8 cellular contexts compared by ENCODE assay signal in genomic region chr10:28677889-28678686, GRCh38. TPM values are rescaled to one million over a fixed set of nuclear protein-coding genes. Genes with fewer than 3 reads are reported as not detected.
DNase-seq lines count a peak whose midpoint lies in the region; ATAC-seq, FAIRE-seq and TF ChIP-seq lines count a peak whose summit lies in the region.

No MANE protein-coding gene starts in this region.

- DNase-seq in A549 (ENCODE audit: low read depth in 1 of 2, low spot score in 1 of 2) (no peak), RPMI8226 (peak; percentile 38), body of pancreas (peak; percentile 12 to 34 (median 26)), iris pigment epithelial cell (ENCODE audit: low read depth) (peak; percentile 41), smooth muscle cell (lab: John Stamatoyannopoulos, UW; ENCODE audit: unreplicated experiment) (no peak), NCI-H1694 treated with DMSO at 0.1 percent for 48 hours (lab: John Stamatoyannopoulos, UW) (no peak), A172 (ENCODE audit: low spot score) (no peak)

- peak overlapping the region; percentile 99 for H3K4me3 ChIP-seq in A549
- peak overlapping the region; percentile 37 to 49 for H3K4me3 ChIP-seq in body of pancreas
- H3K4me3 ChIP-seq in smooth muscle cell: peak overlapping the region; percentile 87

- H3K36me3 ChIP-seq in body of pancreas (replicated peaks in 1 of 2; ENCODE audit: insufficient read depth in 1 of 2, low read depth in 2 of 2) (no peaks in the 10 kb centered on the region), smooth muscle cell (ENCODE audit: low read depth) (no peaks in the 10 kb centered on the region)

- peak overlapping the region; percentile 95 for H3K4me2 ChIP-seq in A549
- H3K4me2 ChIP-seq in smooth muscle cell: peak overlapping the region; percentile 98

- peaks cover 0 to 4% of the 10 kb centered on the region in 2 donors for H3K27me3 ChIP-seq in body of pancreas
- no peaks in the 10 kb centered on the region for H3K27me3 ChIP-seq in smooth muscle cell (ENCODE audit: low read depth)

- no peak for FAIRE-seq in A549 (lab: Jason Lieb, UNC)

- CTCF ChIA-PET in A549 (lab: Yijun Ruan, JAX): interaction anchor here (0.6 to 4.4 kb wide), 29 partner anchors 8 to 646 kb away, joined by 3 to 42 read pairs (median 3); no protein-coding TSS in a partner anchor

- peak; percentile 17 to 20; a peak in 5 of 6 replicates for ATAC-seq in A549
- peak; percentile 4 for ATAC-seq in GM21526 (IDR thresholded peaks at IDR 0.05; ENCODE audit: low FRiP score, unreplicated experiment)
- no peak for ATAC-seq in body of pancreas

- H3K9ac ChIP-seq in smooth muscle cell (ENCODE audit: low read depth): peak overlapping the region; percentile 88

- no peak for TF ChIP-seq EP300 in A549 (IDR thresholded peaks at IDR 0.05)

- POLR2A ChIA-PET in A549 (lab: Yijun Ruan, JAX): interaction anchor here (0.6 to 1.8 kb wide), 14 partner anchors 9 to 627 kb away, joined by 3 to 8 read pairs (median 3); no protein-coding TSS in a partner anchor

- H3K9me3 ChIP-seq in A549: no peaks in the 10 kb centered on the region
- H3K9me3 ChIP-seq in body of pancreas: no peaks in the 10 kb centered on the region
- no peaks in the 10 kb centered on the region for H3K9me3 ChIP-seq in smooth muscle cell (replicated peaks; ENCODE audit: low read depth)

- TF ChIP-seq POLR2A in A549 (IDR thresholded peaks at IDR 0.05; ENCODE audit: low read length) (no peak), body of pancreas (IDR thresholded peaks at IDR 0.05) (no peak)

- peaks cover 27% of the 10 kb centered on the region for H3K4me1 ChIP-seq in A549
- peaks cover 17% of the 10 kb centered on the region for H3K4me1 ChIP-seq in body of pancreas
- H3K4me1 ChIP-seq in smooth muscle cell (ENCODE audit: low read depth): peaks cover 16% of the 10 kb centered on the region

- peaks cover 58% of the 10 kb centered on the region for H4K20me1 ChIP-seq in smooth muscle cell (ENCODE audit: low read depth)

- peaks cover 90% of the 10 kb centered on the region for H3K79me2 ChIP-seq in smooth muscle cell (ENCODE audit: low read depth)

- H3F3A ChIP-seq in smooth muscle cell (ENCODE audit: low read depth): peaks cover 38% of the 10 kb centered on the region

- H2AFZ ChIP-seq in smooth muscle cell (ENCODE audit: low read depth): no peak overlapping the region

- TF ChIP-seq CTCF in A549 (IDR thresholded peaks at IDR 0.05) (no peak), body of pancreas (IDR thresholded peaks at IDR 0.05) (no peak), smooth muscle cell (IDR thresholded peaks at IDR 0.05; ENCODE audit: borderline replicate concordance, insufficient read depth, poor library complexity, severe bottlenecking) (no peak)

- peak overlapping the region; percentile 94 for H3K27ac ChIP-seq in A549
- peak overlapping the region in 3 of 4 donors; percentile 63 to 68 (median 64) for H3K27ac ChIP-seq in body of pancreas
- peak overlapping the region; percentile 78 for H3K27ac ChIP-seq in smooth muscle cell (ENCODE audit: low read depth)

- no peak for TF ChIP-seq RAD21 in A549 (conservative IDR thresholded peaks at IDR 0.05 in 1 of 2, IDR thresholded peaks at IDR 0.05 in 1 of 2)

- intact Hi-C loops in body of pancreas (cut with DNase I): loop anchor here (10.0 kb wide), 1 partner anchor 317 kb away; no protein-coding TSS in a partner anchor

- WGBS in A549 (ENCODE audit: missing lambda C conversion rate): 2% methylated on average over 23 of the region's 53 CpGs
- 5 to 24% methylated on average over 5 to 47 of the region's 53 CpGs for WGBS in body of pancreas, 2 donors
- 2% methylated on average over 52 of the region's 53 CpGs for WGBS in smooth muscle cell (ENCODE audit: low lambda C conversion rate)

TF ChIP-seq in A549, 52 proteins besides CTCF, POLR2A, EP300 and RAD21:
- TF ChIP-seq E2F6 (IDR thresholded peaks at IDR 0.05; ENCODE audit: borderline replicate concordance, low read depth) (peak; percentile 58; the same call in 1 of the 2 replicates), CEBPB (IDR thresholded peaks at IDR 0.05) (no peak)
- TF ChIP-seq, protein P1, sequence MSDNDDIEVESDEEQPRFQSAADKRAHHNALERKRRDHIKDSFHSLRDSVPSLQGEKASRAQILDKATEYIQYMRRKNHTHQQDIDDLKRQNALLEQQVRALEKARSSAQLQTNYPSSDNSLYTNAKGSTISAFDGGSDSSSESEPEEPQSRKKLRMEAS (IDR thresholded peaks at IDR 0.05): peak; percentile 81

RNA-seq across cellular contexts. Expression of gene BAMBI, which starts 0.8 kb away (rescaled TPM):
- polyA plus RNA-seq in A549 (2011; rRNA removed) (40.5 and 60.8 TPM in 2 replicates), A549 (2017; fragmentation: RNase III; extraction: RNeasy Plus Mini Kit Qiagen cat#74134 plus additional on column Dnase treatment) (23.2 to 26.1 TPM (median 25.6 TPM) in 3 replicates), smooth muscle cell (878 and 879 TPM in 2 replicates)
- 20.6 and 25.0 TPM in 2 replicates for polyA plus RNA-seq in A549 (2012; cell fraction: cytosol; rRNA removed)
- polyA plus RNA-seq in A549 (2012; cell fraction: nucleus; rRNA removed): 24.3 and 33.2 TPM in 2 replicates
- polyA minus RNA-seq in A549 (2011; rRNA and poly(A)+ RNA removed): 25.2 and 32.9 TPM in 2 replicates
- total RNA-seq in body of pancreas (10 to 100 TPM in 1 of 2 donors, 1 to 10 TPM in 1; 9.1 to 26.0 TPM), smooth muscle cell (621 and 648 TPM in 2 replicates)
- total RNA-seq in A172 (2014; rRNA removed; shearing (Covaris generic)): 36.2 and 43.8 TPM in 2 replicates

Comparison
In these comparisons a context has a peak if more than half of its experiments do, and no peak if none do; other contexts are left out.
1. DNase-seq: peak in RPMI8226 (single experiment), body of pancreas (4 of 4) and iris pigment epithelial cell (single experiment); none in A549 (0 of 2), smooth muscle cell (single experiment), NCI-H1694 treated with DMSO at 0.1 percent for 48 hours (single experiment) and A172 (single experiment).
2. H3K4me3 ChIP-seq: peak in every context shown above with its lines; median percentile 99 in A549; 87 in smooth muscle cell; 43 in body of pancreas.
3. RNA of gene BAMBI, which starts 0.8 kb away (total RNA-seq): 621 to 648 TPM in smooth muscle cell; 36.2 to 43.8 TPM in A172 and 9.1 to 26.0 TPM in body of pancreas; every median in the first group is over 10 times any median in the second.
4. Peak in every context shown above with its lines, with median percentiles within 50 percentile points of each other: H3K27ac ChIP-seq.